1 cellular context compared by ENCODE assay signal in the genomic region with DNA sequence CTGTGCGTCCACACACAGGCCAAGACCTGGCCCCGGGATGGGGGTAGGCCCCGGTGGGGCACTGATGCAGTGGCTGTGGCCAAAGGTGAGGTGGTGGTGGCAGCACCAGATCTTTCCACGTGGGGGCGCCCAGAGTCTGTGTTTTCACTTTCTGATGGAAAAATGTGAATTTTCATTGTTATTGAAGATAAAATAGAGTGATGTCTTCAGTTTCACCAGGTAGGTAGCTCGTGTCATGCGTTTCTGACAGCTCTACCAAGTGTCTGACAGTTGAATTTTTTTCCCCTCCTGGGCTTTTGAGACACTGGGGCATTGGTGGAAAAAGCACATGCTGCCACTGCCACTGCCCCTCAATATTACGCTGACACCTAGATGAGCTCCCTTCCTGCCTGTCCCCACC.
A peak's percentile ranks its signal among the peaks of the same experiment; 100 is the strongest.
TF ChIP-seq lines count a peak whose summit lies in the region.

No MANE protein-coding gene starts in this region.

TF ChIP-seq in SK-N-SH, 30 proteins besides CTCF, POLR2A, EP300 and RAD21:
- no peak for TF ChIP-seq TCF12 (IDR thresholded peaks at IDR 0.05)
- no peak for TF ChIP-seq FOXM1 (IDR thresholded peaks at IDR 0.05; ENCODE audit: low read depth)
- TF ChIP-seq SMC3 (IDR thresholded peaks at IDR 0.05; ENCODE audit: low read depth, low read length): peak; percentile 97
- TF ChIP-seq, protein P1, sequence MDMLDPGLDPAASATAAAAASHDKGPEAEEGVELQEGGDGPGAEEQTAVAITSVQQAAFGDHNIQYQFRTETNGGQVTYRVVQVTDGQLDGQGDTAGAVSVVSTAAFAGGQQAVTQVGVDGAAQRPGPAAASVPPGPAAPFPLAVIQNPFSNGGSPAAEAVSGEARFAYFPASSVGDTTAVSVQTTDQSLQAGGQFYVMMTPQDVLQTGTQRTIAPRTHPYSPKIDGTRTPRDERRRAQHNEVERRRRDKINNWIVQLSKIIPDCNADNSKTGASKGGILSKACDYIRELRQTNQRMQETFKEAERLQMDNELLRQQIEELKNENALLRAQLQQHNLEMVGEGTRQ (IDR thresholded peaks at IDR 0.05; ENCODE audit: borderline replicate concordance, low read depth, low read length): no peak
